31 cellular contexts compared by ENCODE assay signal in the genomic region with DNA sequence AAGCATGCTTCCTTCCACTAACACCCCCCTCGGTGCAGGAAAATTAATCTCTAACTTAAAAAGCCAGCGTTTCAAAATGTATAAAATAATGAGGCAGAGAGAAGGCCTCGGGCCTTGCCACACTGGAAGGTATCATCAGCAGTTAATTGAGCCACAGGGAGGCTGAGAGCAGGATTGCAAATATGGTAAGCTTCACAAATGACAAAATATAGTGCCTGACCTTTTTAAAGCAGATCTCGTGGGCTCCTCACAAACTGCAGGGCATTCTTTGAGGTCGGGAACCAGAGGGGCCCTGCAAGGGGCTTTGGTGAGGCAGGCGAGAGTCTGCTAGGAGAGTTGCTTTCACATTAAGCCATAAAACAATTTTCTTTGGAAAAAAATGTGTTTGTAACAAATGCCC.
DNase-seq lines count a peak whose midpoint lies in the region; ATAC-seq and FAIRE-seq lines count a peak whose summit lies in the region.
"Had no signal": no experiment of that assay in that cellular context is flagged by ENCODE, and none has a peak within 500 bp of the region (broad histone marks: within the 10 kb centered on the region; RNA-seq: fewer than 3 reads in every experiment).

No MANE protein-coding gene starts in this region.

- H3K9me2 ChIP-seq in Karpas-422 (replicated peaks; ENCODE audit: insufficient read depth, low read length), result no peaks in the 10 kb centered on the region

- H2BK12ac ChIP-seq in mesenchymal stem cell (ENCODE audit: low read length in 2 of 2), result no peak overlapping the region

- no peak overlapping the region for H3K9ac ChIP-seq in Karpas-422 (ENCODE audit: low read length)
- peak overlapping the region; percentile 35 for H3K9ac ChIP-seq in SK-N-MC (ENCODE audit: insufficient read length)
- no peak overlapping the region for H3K9ac ChIP-seq in mesenchymal stem cell (ENCODE audit: low read length)
- H3K9ac ChIP-seq: GM23248 had no signal

- no peaks in the 10 kb centered on the region for H3K79me1 ChIP-seq in mesenchymal stem cell (replicated peaks; ENCODE audit: low read length, poor library complexity, severe bottlenecking)

- ATAC-seq in left lobe of liver, result no peak
- ATAC-seq: activated T-helper 17 cell treated with anti-CD3 and anti-CD28 coated beads, Interleukin-2, amount 50 U/mL, for 72 hours; left lung; Right ventricle myocardium inferior; stimulated activated naive B cell treated with anti-CD40 and anti-IgM and Interleukin-4, amounts not matched to agents 10 μg/mL and 1 μg/mL and 100 μg/mL, for 72 hours had no signal

- no peak overlapping the region for H3K4me3 ChIP-seq in Karpas-422 (ENCODE audit: low read length)
- H3K4me3 ChIP-seq in SK-N-MC, result peak overlapping the region; percentile 67
- no peak overlapping the region for H3K4me3 ChIP-seq in mesenchymal stem cell (ENCODE audit: insufficient read depth in 1 of 2, low read depth in 1 of 2, low read length in 2 of 2)
- H3K4me3 ChIP-seq: GM23248, left lung, MG63, ovary, upper lobe of left lung had no signal

- H3K79me2 ChIP-seq in Karpas-422 (ENCODE audit: low read length), result no peaks in the 10 kb centered on the region

- H3K27ac ChIP-seq in Karpas-422 (ENCODE audit: low read length) (no peak overlapping the region), SK-N-MC (peak overlapping the region; percentile 99), mesenchymal stem cell (ENCODE audit: low read length, poor library complexity, severe bottlenecking) (no peak overlapping the region)
- H3K27ac ChIP-seq: GM23248, left lung, upper lobe of left lung had no signal

- H3K36me3 ChIP-seq in Karpas-422 (ENCODE audit: insufficient read depth, low read length) (no peaks in the 10 kb centered on the region), SK-N-MC (ENCODE audit: insufficient read depth, low read length) (no peaks in the 10 kb centered on the region), mesenchymal stem cell (ENCODE audit: control insufficient read depth in 1 of 2, insufficient read depth in 2 of 2, low read depth in 1 of 2, low read length in 2 of 2) (no peaks in the 10 kb centered on the region)
- H3K36me3 ChIP-seq: left lung, MG63, ovary, upper lobe of left lung had no signal

- H3K9me3 ChIP-seq in Karpas-422 (ENCODE audit: low read length) (no peaks in the 10 kb centered on the region), SK-N-MC (ENCODE audit: low read depth, low read length) (no peaks in the 10 kb centered on the region), mesenchymal stem cell (ENCODE audit: control insufficient read depth, low read length) (no peaks in the 10 kb centered on the region)
- H3K9me3 ChIP-seq: left lung, MG63, ovary, upper lobe of left lung had no signal

- DNase-seq in Karpas-422 (no peak), SK-N-MC (ENCODE audit: low read depth, low spot score) (peak; percentile 97), mesenchymal stem cell (peak; percentile 33), retina (peak; percentile 74), NCI-H2081 treated with DMSO at 0.1 percent for 48 hours (lab: John Stamatoyannopoulos, UW) (no peak), HTR-8/SVneo (ENCODE audit: insufficient read length, low spot score) (no peak), left lobe of liver (ENCODE audit: low spot score) (no peak)
- DNase-seq: activated CD4-positive, alpha-beta T cell treated with anti-CD3 and anti-CD28 coated beads, Interleukin-2, amount 50 U/mL, for 48 hours; activated CD4-positive, CD25-positive, alpha-beta regulatory T cell treated with anti-CD3 and anti-CD28 coated beads, Interleukin-2, amount 50 U/mL, for 72 hours; activated naive CD4-positive, alpha-beta T cell treated with anti-CD3 and anti-CD28 coated beads, Interleukin-2, amount 10 ng/mL, durations not matched to agents 7 days and 5 days; amniotic stem cell; C1 segment of cervical spinal cord; COR-L47; effector CD8-positive, alpha-beta T cell; GDM1; GM23248; left lung; MG63; naive B cell; NCI-H1105; NCI-H187 treated with DMSO at 0.1 percent for 48 hours; NCI-H526; ovary; stimulated activated naive B cell treated with anti-CD40 and anti-IgM and Interleukin-4, amounts not matched to agents 10 μg/mL and 1 μg/mL and 100 μg/mL, for 72 hours; substantia nigra; T-helper 2 cell; upper lobe of left lung had no signal

- peak overlapping the region; percentile 10; the same call in 1 of the 2 replicates for H2AFZ ChIP-seq in Karpas-422 (ENCODE audit: low read length)
- H2AFZ ChIP-seq in mesenchymal stem cell (ENCODE audit: low read depth, low read length), result no peak overlapping the region
- H2AFZ ChIP-seq: GM23248 had no signal

- 55% methylated on average over 2 of the region's 6 CpGs for WGBS in mesenchymal stem cell

- no peak overlapping the region for H3K18ac ChIP-seq in mesenchymal stem cell (ENCODE audit: low read depth in 1 of 2, low read length in 2 of 2)

- H4K20me1 ChIP-seq in Karpas-422 (ENCODE audit: insufficient read depth, low read depth, low read length), result no peaks in the 10 kb centered on the region

- no peak overlapping the region for H2BK5ac ChIP-seq in mesenchymal stem cell (ENCODE audit: low read depth, low read length, poor library complexity, severe bottlenecking)

- H3K4me2 ChIP-seq in Karpas-422 (ENCODE audit: low read depth, low read length, poor library complexity, severe bottlenecking) (no peak overlapping the region), mesenchymal stem cell (ENCODE audit: low read length, poor library complexity, severe bottlenecking) (no peak overlapping the region)

- H2AK5ac ChIP-seq in mesenchymal stem cell (ENCODE audit: low read length, severe bottlenecking), result no peak overlapping the region

- no peak overlapping the region for H3K14ac ChIP-seq in mesenchymal stem cell (ENCODE audit: low read length in 2 of 2)

- FAIRE-seq in HTR-8/SVneo (lab: Jason Lieb, UNC), result no peak
- FAIRE-seq: bronchial epithelial cell, colon had no signal

- no peak overlapping the region for H3K4ac ChIP-seq in mesenchymal stem cell (ENCODE audit: low read depth in 1 of 2, low read length in 2 of 2)

- H2BK15ac ChIP-seq in mesenchymal stem cell (ENCODE audit: low read depth, poor library complexity, severe bottlenecking), result no peak overlapping the region

- no peaks in the 10 kb centered on the region for H3K27me3 ChIP-seq in Karpas-422 (ENCODE audit: low read length)
- peaks cover 8 to 86% of the 10 kb centered on the region in 2 experiments for H3K27me3 ChIP-seq in mesenchymal stem cell (ENCODE audit: control insufficient read depth in 1 of 2, insufficient read depth in 1 of 2, low read length in 2 of 2)
- H3K27me3 ChIP-seq: ovary, upper lobe of left lung had no signal

- H2BK120ac ChIP-seq in mesenchymal stem cell (ENCODE audit: low read depth, low read length), result no peak overlapping the region

- H3K4me1 ChIP-seq in Karpas-422 (ENCODE audit: low read length), result peaks cover 7% of the 10 kb centered on the region
- no peaks in the 10 kb centered on the region for H3K4me1 ChIP-seq in mesenchymal stem cell (ENCODE audit: control insufficient read depth, insufficient read depth, low read depth, low read length)
- H3K4me1 ChIP-seq: left lung, upper lobe of left lung had no signal

- no peak overlapping the region for H4K91ac ChIP-seq in mesenchymal stem cell (ENCODE audit: low read length)

- no peak overlapping the region for H3K23ac ChIP-seq in mesenchymal stem cell (ENCODE audit: low read length in 2 of 2)

- no peak overlapping the region for H4K8ac ChIP-seq in mesenchymal stem cell (ENCODE audit: low read length)

Comparison
In these comparisons a context has a peak if more than half of its experiments do, and no peak if none do; other contexts are left out.
1. DNase-seq: peak in SK-N-MC (single experiment), mesenchymal stem cell (single experiment) and retina (single experiment); none in Karpas-422 (single experiment), NCI-H2081 treated with DMSO at 0.1 percent for 48 hours (single experiment), HTR-8/SVneo (single experiment) and left lobe of liver (single experiment).